1 cellular context compared by ENCODE assay signal in genomic region chr20:407097-407952, GRCh38.
A peak's percentile ranks its signal among the peaks of the same experiment; 100 is the strongest.
TF ChIP-seq lines count a peak whose summit lies in the region.

No MANE protein-coding gene starts in this region.

TF ChIP-seq in HepG2, 621 proteins besides CTCF, POLR2A, EP300 and RAD21 (continued from another document and continues in another):
- peak; percentile 92 for TF ChIP-seq ZNF770 (CRISPR knock-in tag; IDR thresholded peaks at IDR 0.05)
- 0 out of 2 replicates have a peak, but pooled peaks have one; percentile 8 for TF ChIP-seq NR2C2 (CRISPR knock-in tag; IDR thresholded peaks at IDR 0.05; ENCODE audit: borderline replicate concordance)
- no peak for TF ChIP-seq ELF1 (CRISPR knock-in tag; IDR thresholded peaks at IDR 0.05)
- TF ChIP-seq ZNF761 (CRISPR knock-in tag; conservative IDR thresholded peaks at IDR 0.05) = peak; percentile 86
- TF ChIP-seq FOXM1 (CRISPR knock-in tag; IDR thresholded peaks at IDR 0.05) = no peak
- peak; percentile 64 for TF ChIP-seq TBX2 (CRISPR knock-in tag; IDR thresholded peaks at IDR 0.05; ENCODE audit: borderline replicate concordance)
- TF ChIP-seq, protein P1, sequence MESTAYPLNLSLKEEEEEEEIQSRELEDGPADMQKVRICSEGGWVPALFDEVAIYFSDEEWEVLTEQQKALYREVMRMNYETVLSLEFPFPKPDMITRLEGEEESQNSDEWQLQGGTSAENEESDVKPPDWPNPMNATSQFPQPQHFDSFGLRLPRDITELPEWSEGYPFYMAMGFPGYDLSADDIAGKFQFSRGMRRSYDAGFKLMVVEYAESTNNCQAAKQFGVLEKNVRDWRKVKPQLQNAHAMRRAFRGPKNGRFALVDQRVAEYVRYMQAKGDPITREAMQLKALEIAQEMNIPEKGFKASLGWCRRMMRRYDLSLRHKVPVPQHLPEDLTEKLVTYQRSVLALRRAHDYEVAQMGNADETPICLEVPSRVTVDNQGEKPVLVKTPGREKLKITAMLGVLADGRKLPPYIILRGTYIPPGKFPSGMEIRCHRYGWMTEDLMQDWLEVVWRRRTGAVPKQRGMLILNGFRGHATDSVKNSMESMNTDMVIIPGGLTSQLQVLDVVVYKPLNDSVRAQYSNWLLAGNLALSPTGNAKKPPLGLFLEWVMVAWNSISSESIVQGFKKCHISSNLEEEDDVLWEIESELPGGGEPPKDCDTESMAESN (CRISPR knock-in tag; conservative IDR thresholded peaks at IDR 0.05) = peak; percentile 92
- TF ChIP-seq MXD3 (CRISPR knock-in tag; IDR thresholded peaks at IDR 0.05) = peak; percentile 70; the same call in 1 of the 2 replicates
- TF ChIP-seq HNRNPL (IDR thresholded peaks at IDR 0.05; ENCODE audit: low read depth, low read length) = peak; percentile 44; the same call in 1 of the 2 replicates
- TF ChIP-seq PRPF4 (IDR thresholded peaks at IDR 0.05; ENCODE audit: low read depth, low read length, poor library complexity, severe bottlenecking) = no peak
- TF ChIP-seq, protein P2, sequence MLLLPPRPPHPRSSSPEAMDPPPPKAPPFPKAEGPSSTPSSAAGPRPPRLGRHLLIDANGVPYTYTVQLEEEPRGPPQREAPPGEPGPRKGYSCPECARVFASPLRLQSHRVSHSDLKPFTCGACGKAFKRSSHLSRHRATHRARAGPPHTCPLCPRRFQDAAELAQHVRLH (CRISPR knock-in tag; IDR thresholded peaks at IDR 0.05; ENCODE audit: borderline replicate concordance, low read depth) = peak; percentile 17; the same call in 1 of the 2 replicates
- no peak for TF ChIP-seq SNAI1 (CRISPR knock-in tag; IDR thresholded peaks at IDR 0.05; ENCODE audit: borderline replicate concordance)
- TF ChIP-seq POLR2AphosphoS5 (IDR thresholded peaks at IDR 0.05; ENCODE audit: low read depth, low read length) = peak; percentile 91
- TF ChIP-seq, protein P3, sequence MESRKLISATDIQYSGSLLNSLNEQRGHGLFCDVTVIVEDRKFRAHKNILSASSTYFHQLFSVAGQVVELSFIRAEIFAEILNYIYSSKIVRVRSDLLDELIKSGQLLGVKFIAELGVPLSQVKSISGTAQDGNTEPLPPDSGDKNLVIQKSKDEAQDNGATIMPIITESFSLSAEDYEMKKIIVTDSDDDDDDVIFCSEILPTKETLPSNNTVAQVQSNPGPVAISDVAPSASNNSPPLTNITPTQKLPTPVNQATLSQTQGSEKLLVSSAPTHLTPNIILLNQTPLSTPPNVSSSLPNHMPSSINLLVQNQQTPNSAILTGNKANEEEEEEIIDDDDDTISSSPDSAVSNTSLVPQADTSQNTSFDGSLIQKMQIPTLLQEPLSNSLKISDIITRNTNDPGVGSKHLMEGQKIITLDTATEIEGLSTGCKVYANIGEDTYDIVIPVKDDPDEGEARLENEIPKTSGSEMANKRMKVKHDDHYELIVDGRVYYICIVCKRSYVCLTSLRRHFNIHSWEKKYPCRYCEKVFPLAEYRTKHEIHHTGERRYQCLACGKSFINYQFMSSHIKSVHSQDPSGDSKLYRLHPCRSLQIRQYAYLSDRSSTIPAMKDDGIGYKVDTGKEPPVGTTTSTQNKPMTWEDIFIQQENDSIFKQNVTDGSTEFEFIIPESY (CRISPR knock-in tag; IDR thresholded peaks at IDR 0.05) = no peak
- peak; percentile 95; the same call in 1 of the 2 replicates for TF ChIP-seq ZNF816 (CRISPR knock-in tag; IDR thresholded peaks at IDR 0.05; ENCODE audit: borderline replicate concordance)
- no peak for TF ChIP-seq HNRNPLL (IDR thresholded peaks at IDR 0.05; ENCODE audit: low read depth, low read length, poor library complexity, severe bottlenecking)
- TF ChIP-seq TARDBP (CRISPR knock-in tag; IDR thresholded peaks at IDR 0.05) = peak; percentile 70
- TF ChIP-seq CEBPB (IDR thresholded peaks at IDR 0.05; ENCODE audit: borderline replicate concordance, low read depth, low read length) = no peak
- TF ChIP-seq, protein P4, sequence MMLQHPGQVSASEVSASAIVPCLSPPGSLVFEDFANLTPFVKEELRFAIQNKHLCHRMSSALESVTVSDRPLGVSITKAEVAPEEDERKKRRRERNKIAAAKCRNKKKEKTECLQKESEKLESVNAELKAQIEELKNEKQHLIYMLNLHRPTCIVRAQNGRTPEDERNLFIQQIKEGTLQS (CRISPR knock-in tag; IDR thresholded peaks at IDR 0.05) = peak; percentile 26; the same call in 1 of the 2 replicates
- peak; percentile 48; the same call in 1 of the 2 replicates for TF ChIP-seq GLI4 (CRISPR knock-in tag; IDR thresholded peaks at IDR 0.05; ENCODE audit: borderline replicate concordance)
- no peak for TF ChIP-seq GABPB1 (CRISPR knock-in tag; IDR thresholded peaks at IDR 0.05)
- TF ChIP-seq ZSCAN29 (CRISPR knock-in tag; conservative IDR thresholded peaks at IDR 0.05) = peak; percentile 49; the same call in 1 of the 2 replicates
- peak; percentile 68; the same call in 1 of the 2 replicates for TF ChIP-seq ZNF616 (CRISPR knock-in tag; IDR thresholded peaks at IDR 0.05; ENCODE audit: low read depth)
- peak; percentile 77; the same call in 1 of the 2 replicates for TF ChIP-seq ZNF598 (CRISPR knock-in tag; IDR thresholded peaks at IDR 0.05; ENCODE audit: borderline replicate concordance)
- TF ChIP-seq DPF2 (CRISPR knock-in tag; IDR thresholded peaks at IDR 0.05; ENCODE audit: borderline replicate concordance, low read depth) = 0 out of 2 replicates have a peak, but pooled peaks have one; percentile 11
- no peak for TF ChIP-seq KDM5A (IDR thresholded peaks at IDR 0.05; ENCODE audit: borderline replicate concordance, low read length)
- peak; percentile 47; the same call in 1 of the 2 replicates for TF ChIP-seq HNF1B (CRISPR knock-in tag; IDR thresholded peaks at IDR 0.05)
- TF ChIP-seq ZBTB7B (CRISPR knock-in tag; IDR thresholded peaks at IDR 0.05) = peak; percentile 68
- peak; percentile 94 for TF ChIP-seq ZNF225 (CRISPR knock-in tag; IDR thresholded peaks at IDR 0.05)
- TF ChIP-seq MLXIP (CRISPR knock-in tag; IDR thresholded peaks at IDR 0.05; ENCODE audit: borderline replicate concordance) = peak; percentile 87; the same call in 1 of the 2 replicates
- TF ChIP-seq PCBP1 (IDR thresholded peaks at IDR 0.05; ENCODE audit: borderline replicate concordance, low read depth, low read length) = no peak
- TF ChIP-seq NCOA2 (CRISPR knock-in tag; IDR thresholded peaks at IDR 0.05) = peak; percentile 63
- TF ChIP-seq, protein P5, sequence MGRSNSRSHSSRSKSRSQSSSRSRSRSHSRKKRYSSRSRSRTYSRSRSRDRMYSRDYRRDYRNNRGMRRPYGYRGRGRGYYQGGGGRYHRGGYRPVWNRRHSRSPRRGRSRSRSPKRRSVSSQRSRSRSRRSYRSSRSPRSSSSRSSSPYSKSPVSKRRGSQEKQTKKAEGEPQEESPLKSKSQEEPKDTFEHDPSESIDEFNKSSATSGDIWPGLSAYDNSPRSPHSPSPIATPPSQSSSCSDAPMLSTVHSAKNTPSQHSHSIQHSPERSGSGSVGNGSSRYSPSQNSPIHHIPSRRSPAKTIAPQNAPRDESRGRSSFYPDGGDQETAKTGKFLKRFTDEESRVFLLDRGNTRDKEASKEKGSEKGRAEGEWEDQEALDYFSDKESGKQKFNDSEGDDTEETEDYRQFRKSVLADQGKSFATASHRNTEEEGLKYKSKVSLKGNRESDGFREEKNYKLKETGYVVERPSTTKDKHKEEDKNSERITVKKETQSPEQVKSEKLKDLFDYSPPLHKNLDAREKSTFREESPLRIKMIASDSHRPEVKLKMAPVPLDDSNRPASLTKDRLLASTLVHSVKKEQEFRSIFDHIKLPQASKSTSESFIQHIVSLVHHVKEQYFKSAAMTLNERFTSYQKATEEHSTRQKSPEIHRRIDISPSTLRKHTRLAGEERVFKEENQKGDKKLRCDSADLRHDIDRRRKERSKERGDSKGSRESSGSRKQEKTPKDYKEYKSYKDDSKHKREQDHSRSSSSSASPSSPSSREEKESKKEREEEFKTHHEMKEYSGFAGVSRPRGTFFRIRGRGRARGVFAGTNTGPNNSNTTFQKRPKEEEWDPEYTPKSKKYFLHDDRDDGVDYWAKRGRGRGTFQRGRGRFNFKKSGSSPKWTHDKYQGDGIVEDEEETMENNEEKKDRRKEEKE (IDR thresholded peaks at IDR 0.05) = no peak
- no peak; the same call in 1 of the 2 replicates for TF ChIP-seq TERF1 (CRISPR knock-in tag; IDR thresholded peaks at IDR 0.05)
- peak; percentile 89 for TF ChIP-seq ZNF441 (CRISPR knock-in tag; IDR thresholded peaks at IDR 0.05; ENCODE audit: borderline replicate concordance)
- TF ChIP-seq KDM4B (CRISPR knock-in tag; IDR thresholded peaks at IDR 0.05) = peak; percentile 85
- TF ChIP-seq ZNF788 (CRISPR knock-in tag; IDR thresholded peaks at IDR 0.05; ENCODE audit: borderline replicate concordance) = peak; percentile 61
- no peak for TF ChIP-seq ZNF7 (CRISPR knock-in tag; IDR thresholded peaks at IDR 0.05)
- TF ChIP-seq, protein P6, sequence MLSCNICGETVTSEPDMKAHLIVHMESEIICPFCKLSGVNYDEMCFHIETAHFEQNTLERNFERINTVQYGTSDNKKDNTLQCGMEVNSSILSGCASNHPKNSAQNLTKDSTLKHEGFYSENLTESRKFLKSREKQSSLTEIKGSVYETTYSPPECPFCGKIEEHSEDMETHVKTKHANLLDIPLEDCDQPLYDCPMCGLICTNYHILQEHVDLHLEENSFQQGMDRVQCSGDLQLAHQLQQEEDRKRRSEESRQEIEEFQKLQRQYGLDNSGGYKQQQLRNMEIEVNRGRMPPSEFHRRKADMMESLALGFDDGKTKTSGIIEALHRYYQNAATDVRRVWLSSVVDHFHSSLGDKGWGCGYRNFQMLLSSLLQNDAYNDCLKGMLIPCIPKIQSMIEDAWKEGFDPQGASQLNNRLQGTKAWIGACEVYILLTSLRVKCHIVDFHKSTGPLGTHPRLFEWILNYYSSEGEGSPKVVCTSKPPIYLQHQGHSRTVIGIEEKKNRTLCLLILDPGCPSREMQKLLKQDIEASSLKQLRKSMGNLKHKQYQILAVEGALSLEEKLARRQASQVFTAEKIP (CRISPR knock-in tag; IDR thresholded peaks at IDR 0.05; ENCODE audit: borderline replicate concordance) = no peak
- TF ChIP-seq FOXK1 (CRISPR knock-in tag; IDR thresholded peaks at IDR 0.05; ENCODE audit: borderline replicate concordance, low read depth) = no peak; the same call in 1 of the 2 replicates
- 0 out of 2 replicates have a peak, but pooled peaks have one; percentile 16 for TF ChIP-seq ZNF343 (CRISPR knock-in tag; IDR thresholded peaks at IDR 0.05)
- TF ChIP-seq ZNF337 (CRISPR knock-in tag; IDR thresholded peaks at IDR 0.05; ENCODE audit: borderline replicate concordance, low read depth) = no peak
